In the genomic region with DNA sequence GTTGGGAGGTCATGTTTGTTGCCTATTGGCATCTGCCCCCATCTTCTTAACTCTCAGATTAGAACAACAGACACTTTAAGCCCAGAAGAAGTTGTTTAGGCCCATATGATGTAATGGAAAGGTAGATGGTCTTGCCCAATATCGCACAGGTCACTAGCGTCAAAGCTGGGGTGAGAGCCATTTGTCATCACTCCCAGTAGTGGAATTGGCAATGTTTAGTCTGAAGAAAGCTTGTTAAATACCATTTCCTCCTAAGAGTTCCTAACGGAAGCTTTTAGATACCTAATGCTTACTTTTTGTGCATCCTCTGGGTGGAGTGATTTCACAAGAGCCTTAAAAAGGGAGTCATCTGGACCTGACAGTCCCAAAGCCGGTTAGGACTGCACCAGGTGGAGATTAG, we compare ENCODE assay signal across 1 cellular context.
TF ChIP-seq lines count a peak whose summit lies in the region.

No MANE protein-coding gene starts in this region.

TF ChIP-seq in K562, 482 proteins besides CTCF, POLR2A, EP300 and RAD21 (continued from another document):
- TF ChIP-seq, protein P1, sequence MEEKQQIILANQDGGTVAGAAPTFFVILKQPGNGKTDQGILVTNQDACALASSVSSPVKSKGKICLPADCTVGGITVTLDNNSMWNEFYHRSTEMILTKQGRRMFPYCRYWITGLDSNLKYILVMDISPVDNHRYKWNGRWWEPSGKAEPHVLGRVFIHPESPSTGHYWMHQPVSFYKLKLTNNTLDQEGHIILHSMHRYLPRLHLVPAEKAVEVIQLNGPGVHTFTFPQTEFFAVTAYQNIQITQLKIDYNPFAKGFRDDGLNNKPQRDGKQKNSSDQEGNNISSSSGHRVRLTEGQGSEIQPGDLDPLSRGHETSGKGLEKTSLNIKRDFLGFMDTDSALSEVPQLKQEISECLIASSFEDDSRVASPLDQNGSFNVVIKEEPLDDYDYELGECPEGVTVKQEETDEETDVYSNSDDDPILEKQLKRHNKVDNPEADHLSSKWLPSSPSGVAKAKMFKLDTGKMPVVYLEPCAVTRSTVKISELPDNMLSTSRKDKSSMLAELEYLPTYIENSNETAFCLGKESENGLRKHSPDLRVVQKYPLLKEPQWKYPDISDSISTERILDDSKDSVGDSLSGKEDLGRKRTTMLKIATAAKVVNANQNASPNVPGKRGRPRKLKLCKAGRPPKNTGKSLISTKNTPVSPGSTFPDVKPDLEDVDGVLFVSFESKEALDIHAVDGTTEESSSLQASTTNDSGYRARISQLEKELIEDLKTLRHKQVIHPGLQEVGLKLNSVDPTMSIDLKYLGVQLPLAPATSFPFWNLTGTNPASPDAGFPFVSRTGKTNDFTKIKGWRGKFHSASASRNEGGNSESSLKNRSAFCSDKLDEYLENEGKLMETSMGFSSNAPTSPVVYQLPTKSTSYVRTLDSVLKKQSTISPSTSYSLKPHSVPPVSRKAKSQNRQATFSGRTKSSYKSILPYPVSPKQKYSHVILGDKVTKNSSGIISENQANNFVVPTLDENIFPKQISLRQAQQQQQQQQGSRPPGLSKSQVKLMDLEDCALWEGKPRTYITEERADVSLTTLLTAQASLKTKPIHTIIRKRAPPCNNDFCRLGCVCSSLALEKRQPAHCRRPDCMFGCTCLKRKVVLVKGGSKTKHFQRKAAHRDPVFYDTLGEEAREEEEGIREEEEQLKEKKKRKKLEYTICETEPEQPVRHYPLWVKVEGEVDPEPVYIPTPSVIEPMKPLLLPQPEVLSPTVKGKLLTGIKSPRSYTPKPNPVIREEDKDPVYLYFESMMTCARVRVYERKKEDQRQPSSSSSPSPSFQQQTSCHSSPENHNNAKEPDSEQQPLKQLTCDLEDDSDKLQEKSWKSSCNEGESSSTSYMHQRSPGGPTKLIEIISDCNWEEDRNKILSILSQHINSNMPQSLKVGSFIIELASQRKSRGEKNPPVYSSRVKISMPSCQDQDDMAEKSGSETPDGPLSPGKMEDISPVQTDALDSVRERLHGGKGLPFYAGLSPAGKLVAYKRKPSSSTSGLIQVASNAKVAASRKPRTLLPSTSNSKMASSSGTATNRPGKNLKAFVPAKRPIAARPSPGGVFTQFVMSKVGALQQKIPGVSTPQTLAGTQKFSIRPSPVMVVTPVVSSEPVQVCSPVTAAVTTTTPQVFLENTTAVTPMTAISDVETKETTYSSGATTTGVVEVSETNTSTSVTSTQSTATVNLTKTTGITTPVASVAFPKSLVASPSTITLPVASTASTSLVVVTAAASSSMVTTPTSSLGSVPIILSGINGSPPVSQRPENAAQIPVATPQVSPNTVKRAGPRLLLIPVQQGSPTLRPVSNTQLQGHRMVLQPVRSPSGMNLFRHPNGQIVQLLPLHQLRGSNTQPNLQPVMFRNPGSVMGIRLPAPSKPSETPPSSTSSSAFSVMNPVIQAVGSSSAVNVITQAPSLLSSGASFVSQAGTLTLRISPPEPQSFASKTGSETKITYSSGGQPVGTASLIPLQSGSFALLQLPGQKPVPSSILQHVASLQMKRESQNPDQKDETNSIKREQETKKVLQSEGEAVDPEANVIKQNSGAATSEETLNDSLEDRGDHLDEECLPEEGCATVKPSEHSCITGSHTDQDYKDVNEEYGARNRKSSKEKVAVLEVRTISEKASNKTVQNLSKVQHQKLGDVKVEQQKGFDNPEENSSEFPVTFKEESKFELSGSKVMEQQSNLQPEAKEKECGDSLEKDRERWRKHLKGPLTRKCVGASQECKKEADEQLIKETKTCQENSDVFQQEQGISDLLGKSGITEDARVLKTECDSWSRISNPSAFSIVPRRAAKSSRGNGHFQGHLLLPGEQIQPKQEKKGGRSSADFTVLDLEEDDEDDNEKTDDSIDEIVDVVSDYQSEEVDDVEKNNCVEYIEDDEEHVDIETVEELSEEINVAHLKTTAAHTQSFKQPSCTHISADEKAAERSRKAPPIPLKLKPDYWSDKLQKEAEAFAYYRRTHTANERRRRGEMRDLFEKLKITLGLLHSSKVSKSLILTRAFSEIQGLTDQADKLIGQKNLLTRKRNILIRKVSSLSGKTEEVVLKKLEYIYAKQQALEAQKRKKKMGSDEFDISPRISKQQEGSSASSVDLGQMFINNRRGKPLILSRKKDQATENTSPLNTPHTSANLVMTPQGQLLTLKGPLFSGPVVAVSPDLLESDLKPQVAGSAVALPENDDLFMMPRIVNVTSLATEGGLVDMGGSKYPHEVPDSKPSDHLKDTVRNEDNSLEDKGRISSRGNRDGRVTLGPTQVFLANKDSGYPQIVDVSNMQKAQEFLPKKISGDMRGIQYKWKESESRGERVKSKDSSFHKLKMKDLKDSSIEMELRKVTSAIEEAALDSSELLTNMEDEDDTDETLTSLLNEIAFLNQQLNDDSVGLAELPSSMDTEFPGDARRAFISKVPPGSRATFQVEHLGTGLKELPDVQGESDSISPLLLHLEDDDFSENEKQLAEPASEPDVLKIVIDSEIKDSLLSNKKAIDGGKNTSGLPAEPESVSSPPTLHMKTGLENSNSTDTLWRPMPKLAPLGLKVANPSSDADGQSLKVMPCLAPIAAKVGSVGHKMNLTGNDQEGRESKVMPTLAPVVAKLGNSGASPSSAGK (IDR thresholded peaks at IDR 0.05): no peak
- TF ChIP-seq ZC3H4 (CRISPR knock-in tag; IDR thresholded peaks at IDR 0.05; ENCODE audit: borderline replicate concordance) (no peak), ZNF143 (CRISPR knock-in tag; IDR thresholded peaks at IDR 0.05) (no peak), NFIX (CRISPR knock-in tag; IDR thresholded peaks at IDR 0.05; ENCODE audit: low read depth) (no peak), LARP7 (IDR thresholded peaks at IDR 0.05) (no peak), JUN (IDR thresholded peaks at IDR 0.05; ENCODE audit: borderline replicate concordance, low read depth, low read length) (no peak), JUN (CRISPR knock-in tag; IDR thresholded peaks at IDR 0.05; ENCODE audit: borderline replicate concordance) (no peak), HSF4 (CRISPR knock-in tag; IDR thresholded peaks at IDR 0.05; ENCODE audit: borderline replicate concordance) (no peak), CEBPB (tag; IDR thresholded peaks at IDR 0.05) (peak; percentile 21; the same call in 1 of the 2 replicates), ZNF197 (CRISPR knock-in tag; IDR thresholded peaks at IDR 0.05; ENCODE audit: low read depth) (no peak), TEAD1 (CRISPR knock-in tag; IDR thresholded peaks at IDR 0.05) (no peak), POLR2B (IDR thresholded peaks at IDR 0.05; ENCODE audit: low read depth, partially characterized antibody) (no peak), EHMT2 (IDR thresholded peaks at IDR 0.05) (no peak), MBD2 (IDR thresholded peaks at IDR 0.05; ENCODE audit: borderline replicate concordance, low read depth) (no peak), SNIP1 (IDR thresholded peaks at IDR 0.05; ENCODE audit: low read depth) (no peak)
- TF ChIP-seq, protein P2, sequence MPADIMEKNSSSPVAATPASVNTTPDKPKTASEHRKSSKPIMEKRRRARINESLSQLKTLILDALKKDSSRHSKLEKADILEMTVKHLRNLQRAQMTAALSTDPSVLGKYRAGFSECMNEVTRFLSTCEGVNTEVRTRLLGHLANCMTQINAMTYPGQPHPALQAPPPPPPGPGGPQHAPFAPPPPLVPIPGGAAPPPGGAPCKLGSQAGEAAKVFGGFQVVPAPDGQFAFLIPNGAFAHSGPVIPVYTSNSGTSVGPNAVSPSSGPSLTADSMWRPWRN (IDR thresholded peaks at IDR 0.05; ENCODE audit: low read depth): no peak
- TF ChIP-seq, protein P3, sequence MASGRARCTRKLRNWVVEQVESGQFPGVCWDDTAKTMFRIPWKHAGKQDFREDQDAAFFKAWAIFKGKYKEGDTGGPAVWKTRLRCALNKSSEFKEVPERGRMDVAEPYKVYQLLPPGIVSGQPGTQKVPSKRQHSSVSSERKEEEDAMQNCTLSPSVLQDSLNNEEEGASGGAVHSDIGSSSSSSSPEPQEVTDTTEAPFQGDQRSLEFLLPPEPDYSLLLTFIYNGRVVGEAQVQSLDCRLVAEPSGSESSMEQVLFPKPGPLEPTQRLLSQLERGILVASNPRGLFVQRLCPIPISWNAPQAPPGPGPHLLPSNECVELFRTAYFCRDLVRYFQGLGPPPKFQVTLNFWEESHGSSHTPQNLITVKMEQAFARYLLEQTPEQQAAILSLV (tag; IDR thresholded peaks at IDR 0.05): no peak
